Comparison of ENCODE assay signal across 18 cellular contexts in the genomic region with DNA sequence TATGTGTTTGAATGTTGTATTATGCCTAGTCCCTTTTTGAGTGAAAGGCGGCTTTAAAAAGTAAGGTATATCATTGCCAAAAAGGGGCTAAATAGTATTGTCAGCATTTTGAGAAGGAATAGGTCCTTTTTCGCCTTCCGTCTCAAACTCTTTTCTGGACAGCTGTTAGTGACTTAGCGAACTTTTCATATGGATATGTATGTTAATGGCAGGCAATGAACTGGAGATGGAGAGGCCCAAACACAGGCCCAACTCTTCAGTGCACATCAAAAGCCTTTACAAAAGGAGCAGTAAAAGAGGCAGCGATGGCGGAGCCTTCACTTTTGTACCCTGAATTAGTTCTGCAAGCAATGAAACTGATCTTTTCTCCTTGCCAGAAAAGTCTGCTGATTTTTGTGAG.
"Had no signal": no experiment of that assay in that cellular context is flagged by ENCODE, and none has a peak within 500 bp of the region (broad histone marks: within the 10 kb centered on the region; RNA-seq: fewer than 3 reads in every experiment).

No MANE protein-coding gene starts in this region.

- H3K27ac ChIP-seq: brain microvascular endothelial cell, coronary artery, foreskin keratinocyte, tibial artery, uterus had no signal

- ATAC-seq: foreskin keratinocyte, natural killer cell, T-helper 17 cell had no signal

- H3K27me3 ChIP-seq: brain microvascular endothelial cell, foreskin keratinocyte, uterus had no signal

- DNase-seq: activated CD4-positive, alpha-beta T cell treated with anti-CD3 and anti-CD28 coated beads, Interleukin-2, amount 50 U/mL, for 1 hour; activated CD4-positive, CD25-positive, alpha-beta regulatory T cell; activated CD8-positive, alpha-beta memory T cell treated with anti-CD3 and anti-CD28 coated beads for 24 hours; activated naive CD8-positive, alpha-beta T cell treated with anti-CD3 and anti-CD28 coated beads, Interleukin-2, amount 10 ng/mL, durations not matched to agents 7 days and 5 days; brain microvascular endothelial cell; effector memory CD4-positive, alpha-beta T cell; foreskin keratinocyte; mesenchymal stem cell; natural killer cell; occipital lobe; stimulated activated CD4-positive, alpha-beta T cell treated with anti-CD3 and anti-CD28 coated beads, Interleukin-15, amount 100 ng/mL, for 24 hours; stimulated activated CD4-positive, alpha-beta T cell treated with anti-CD3 and anti-CD28 coated beads, Interleukin-4, amount 100 ng/mL, for 24 hours; stimulated activated naive CD4-positive, alpha-beta T cell; T-helper 17 cell; tibial artery; uterus had no signal

- H3K4me1 Mint-ChIP-seq: activated naive CD8-positive, alpha-beta T cell treated with anti-CD3 and anti-CD28 coated beads, Interleukin-2, amount 10 ng/mL, durations not matched to agents 7 days and 5 days; central memory CD8-positive, alpha-beta T cell; natural killer cell; T-helper 17 cell had no signal

- H3K27ac Mint-ChIP-seq: activated naive CD8-positive, alpha-beta T cell treated with anti-CD3 and anti-CD28 coated beads, Interleukin-2, amount 10 ng/mL, durations not matched to agents 7 days and 5 days; natural killer cell; T-helper 17 cell had no signal

- H3K4me1 ChIP-seq: foreskin keratinocyte, tibial artery, uterus had no signal

- H3K36me3 ChIP-seq: brain microvascular endothelial cell, tibial artery, uterus had no signal

- H3K9me3 Mint-ChIP-seq: activated naive CD8-positive, alpha-beta T cell treated with anti-CD3 and anti-CD28 coated beads, Interleukin-2, amount 10 ng/mL, durations not matched to agents 7 days and 5 days; central memory CD8-positive, alpha-beta T cell; natural killer cell had no signal

- H3K4me3 ChIP-seq: coronary artery, tibial artery, uterus had no signal

- H3K4me3 Mint-ChIP-seq: activated naive CD8-positive, alpha-beta T cell treated with anti-CD3 and anti-CD28 coated beads, Interleukin-2, amount 10 ng/mL, durations not matched to agents 7 days and 5 days; central memory CD8-positive, alpha-beta T cell; natural killer cell; T-helper 17 cell had no signal

- H3K27me3 Mint-ChIP-seq: activated naive CD8-positive, alpha-beta T cell treated with anti-CD3 and anti-CD28 coated beads, Interleukin-2, amount 10 ng/mL, durations not matched to agents 7 days and 5 days; central memory CD8-positive, alpha-beta T cell had no signal

- H3K36me3 Mint-ChIP-seq: activated naive CD8-positive, alpha-beta T cell treated with anti-CD3 and anti-CD28 coated beads, Interleukin-2, amount 10 ng/mL, durations not matched to agents 7 days and 5 days; natural killer cell had no signal

- H3K9me3 ChIP-seq: tibial artery, uterus had no signal
